ENCODE assay signal across 18 cellular contexts in the genomic region with DNA sequence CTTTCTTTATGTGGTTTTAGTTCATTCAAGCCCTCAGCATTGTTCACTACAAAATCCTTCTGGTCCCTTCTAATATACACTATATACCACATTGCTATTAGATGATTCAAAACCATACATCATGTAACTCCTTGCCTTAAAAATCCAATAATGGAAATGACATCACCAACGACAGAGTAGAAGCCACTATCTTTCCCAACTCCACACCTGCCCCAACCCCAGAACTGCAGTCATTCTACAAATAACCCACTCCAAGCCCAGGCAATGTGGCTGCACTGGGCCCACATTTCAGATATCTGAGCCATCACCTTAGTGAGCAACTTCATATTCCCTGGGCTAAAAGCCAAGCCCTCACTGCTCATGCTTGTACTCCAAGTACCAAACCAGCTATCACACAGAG. TPM values are rescaled to one million over a fixed set of nuclear protein-coding genes. Genes with fewer than 3 reads are reported as not detected.
DNase-seq lines count a peak whose midpoint lies in the region; ATAC-seq and TF ChIP-seq lines count a peak whose summit lies in the region.
"Had no signal": no experiment of that assay in that cellular context is flagged by ENCODE, and none has a peak within 500 bp of the region (broad histone marks: within the 10 kb centered on the region; RNA-seq: fewer than 3 reads in every experiment).

No MANE protein-coding gene starts in this region.

- H4K20me1 ChIP-seq in DND-41 (ENCODE audit: insufficient read depth, low read length) (no peaks in the 10 kb centered on the region), IMR-90 (ENCODE audit: insufficient read depth, low read length) (no peaks in the 10 kb centered on the region)

- H3K27ac ChIP-seq in DND-41 (ENCODE audit: low read length) (peak overlapping the region; percentile 24; the same call in 1 of the 2 replicates), IMR-90 (ENCODE audit: insufficient read depth, low read length) (no peak overlapping the region), foreskin keratinocyte (no peak overlapping the region), WERI-Rb-1 (no peak overlapping the region)

- no peak overlapping the region for H2BK20ac ChIP-seq in IMR-90 (ENCODE audit: low read depth, low read length)

- H3K18ac ChIP-seq in IMR-90 (ENCODE audit: low read depth, low read length): no peak overlapping the region

- H3K9me1 ChIP-seq in IMR-90 (ENCODE audit: insufficient read depth, low read length): no peaks in the 10 kb centered on the region

- peaks cover 8% of the 10 kb centered on the region for H3K79me2 ChIP-seq in DND-41 (ENCODE audit: insufficient read depth, low read length)

- no peak overlapping the region for H4K8ac ChIP-seq in IMR-90 (ENCODE audit: low read depth in 2 of 2, low read length in 2 of 2)

- H3K4me3 ChIP-seq in DND-41 (ENCODE audit: low read depth in 1 of 2, low read length in 2 of 2): no peak overlapping the region
- H3K4me3 ChIP-seq in IMR-90 (ENCODE audit: insufficient read depth, low read depth, low read length): no peak overlapping the region
- no peak overlapping the region for H3K4me3 ChIP-seq in WERI-Rb-1 (ENCODE audit: low read depth, low read length)
- H3K4me3 ChIP-seq: GM12878, GM23338 had no signal

- peaks cover 39% of the 10 kb centered on the region for H3K4me1 ChIP-seq in DND-41 (ENCODE audit: insufficient read depth, low read length)
- H3K4me1 ChIP-seq in IMR-90 (ENCODE audit: control insufficient read depth, insufficient read depth, low read length): no peaks in the 10 kb centered on the region
- H3K4me1 ChIP-seq in foreskin keratinocyte: no peaks in the 10 kb centered on the region

- H3K36me3 ChIP-seq in DND-41 (ENCODE audit: insufficient read depth, low read length) (peaks cover 8% of the 10 kb centered on the region; the same call in 1 of the 2 replicates), IMR-90 (ENCODE audit: control insufficient read depth, insufficient read depth, low read length) (no peaks in the 10 kb centered on the region), WERI-Rb-1 (no peaks in the 10 kb centered on the region)

- ATAC-seq in DND-41 (ENCODE audit: insufficient read depth, low read depth): no peak
- no peak for ATAC-seq in IMR-90 (ENCODE audit: low read depth)
- no peak for ATAC-seq in foreskin keratinocyte
- no peak for ATAC-seq in GM21619 (IDR thresholded peaks at IDR 0.05; ENCODE audit: unreplicated experiment)
- ATAC-seq in HG02970 (IDR thresholded peaks at IDR 0.05; ENCODE audit: low FRiP score, unreplicated experiment): no peak
- ATAC-seq in GM21367 (IDR thresholded peaks at IDR 0.05; ENCODE audit: unreplicated experiment): no peak
- ATAC-seq: GM12878, GM23338, HCT116 had no signal

- H3K14ac ChIP-seq in IMR-90 (replicated peaks; ENCODE audit: low read depth, low read length): no peak overlapping the region

- no peak overlapping the region for H2AFZ ChIP-seq in DND-41 (ENCODE audit: low read depth, low read length)
- peak overlapping the region; percentile 32 for H2AFZ ChIP-seq in IMR-90 (replicated peaks; ENCODE audit: low read length, poor library complexity)
- H2AFZ ChIP-seq: GM23338 had no signal

- no peak overlapping the region for H2BK120ac ChIP-seq in IMR-90 (ENCODE audit: low read depth, low read length)

- no peak overlapping the region for H3K23ac ChIP-seq in IMR-90 (ENCODE audit: low read depth, low read length)

- H3K9ac ChIP-seq in DND-41 (ENCODE audit: low read depth, low read length) (no peak overlapping the region), IMR-90 (ENCODE audit: low read depth, low read length) (no peak overlapping the region)
- H3K9ac ChIP-seq: SK-N-SH had no signal

- CTCF ChIA-PET in IMR-90 (lab: Yijun Ruan, JAX): no interaction called here

- H3K79me1 ChIP-seq in IMR-90 (ENCODE audit: low read depth in 1 of 2, low read length in 2 of 2): peaks cover 0 to 4% of the 10 kb centered on the region in 2 experiments; a peak in 1 of 4 replicates

- no peak overlapping the region for H2BK5ac ChIP-seq in IMR-90 (ENCODE audit: low read depth, low read length, poor library complexity, severe bottlenecking)

- H4K91ac ChIP-seq in IMR-90 (ENCODE audit: insufficient read depth, low read depth, low read length): no peak overlapping the region

- no TSS peak for BruUV-seq in IMR-90 (replicated peaks; lab: Mats Ljungman, UMichigan)

- intact Hi-C loops in IMR-90 (cut with micrococcal nuclease): no loop called here

- no peak overlapping the region for H3K4ac ChIP-seq in IMR-90 (ENCODE audit: low read depth, low read length)

- 67% methylated on average over 1 of the region's 1 CpG; no CpG with 5 or more reads in 1 of the 2 experiments for WGBS in IMR-90 (ENCODE audit: extremely low coverage in 2 of 2, insufficient read length in 1 of 2), 2 experiments

- TF ChIP-seq POLR2A in IMR-90 (IDR thresholded peaks at IDR 0.05; ENCODE audit: low read depth, low read length): no peak

- no peak overlapping the region for H3K4me2 ChIP-seq in DND-41 (ENCODE audit: insufficient read depth, low read length)
- no peak overlapping the region for H3K4me2 ChIP-seq in IMR-90 (ENCODE audit: low read depth, low read length)
- H3K4me2 ChIP-seq: GM23338, SK-N-SH had no signal

- no peak overlapping the region for H2AK9ac ChIP-seq in IMR-90 (replicated peaks; ENCODE audit: low read depth, low read length, poor library complexity)

- H3K27me3 ChIP-seq in DND-41 (ENCODE audit: insufficient read depth, low read length, poor library complexity) (no peaks in the 10 kb centered on the region), IMR-90 (ENCODE audit: control insufficient read depth, insufficient read depth, low read length) (no peaks in the 10 kb centered on the region), foreskin keratinocyte (no peaks in the 10 kb centered on the region), WERI-Rb-1 (ENCODE audit: insufficient read depth, low read depth, severe bottlenecking) (no peaks in the 10 kb centered on the region)

- peaks cover 15% of the 10 kb centered on the region for H3K9me3 ChIP-seq in DND-41 (ENCODE audit: insufficient read depth, low read length, severe bottlenecking)
- H3K9me3 ChIP-seq in IMR-90 (ENCODE audit: control insufficient read depth, insufficient read depth, low read length): peaks cover 3% of the 10 kb centered on the region; the same call in 1 of the 2 replicates
- no peaks in the 10 kb centered on the region for H3K9me3 ChIP-seq in WERI-Rb-1 (ENCODE audit: severe bottlenecking)
- H3K9me3 ChIP-seq: SK-N-SH had no signal

- H4K5ac ChIP-seq in IMR-90 (ENCODE audit: low read depth, low read length): no peak overlapping the region

- H3K56ac ChIP-seq in IMR-90 (ENCODE audit: extremely low read depth, insufficient read depth, low read length): no peak overlapping the region

- no peak overlapping the region for H2BK15ac ChIP-seq in IMR-90 (ENCODE audit: low read depth, low read length)

- POLR2A ChIA-PET in IMR-90 (lab: Charles Lee; ENCODE audit: unreplicated experiment): no interaction called here

- in situ Hi-C loops in IMR-90 (cut with MboI; ENCODE audit: low sequenced_read_pairs): no loop called here

- dilution Hi-C loops in IMR-90 (cut with HindIII; ENCODE audit: low sequenced_read_pairs, unreplicated experiment): no loop called here

- TF ChIP-seq RAD21 in IMR-90 (IDR thresholded peaks at IDR 0.05; ENCODE audit: low read length): no peak

- no peak overlapping the region for H2AK5ac ChIP-seq in IMR-90 (ENCODE audit: low read depth, low read length)

- TF ChIP-seq CTCF in DND-41 (IDR thresholded peaks at IDR 0.05; ENCODE audit: borderline replicate concordance, extremely low read depth, low read length, poor library complexity, severe bottlenecking) (no peak), IMR-90 (conservative IDR thresholded peaks at IDR 0.05; ENCODE audit: low read depth, low read length) (no peak), foreskin keratinocyte (conservative IDR thresholded peaks at IDR 0.05) (no peak), WERI-Rb-1 (IDR thresholded peaks at IDR 0.05; ENCODE audit: low read depth, low read length) (no peak)

- DNase-seq in DND-41: no peak
- peak; percentile 62 for DNase-seq in IMR-90
- peak; percentile 6 for DNase-seq in amniotic epithelial cell (ENCODE audit: low read depth)
- DNase-seq in foreskin keratinocyte: peak; percentile 61 to 76
- no peak for DNase-seq in WERI-Rb-1
- DNase-seq: DMS 273 treated with DMSO at 0.1 percent for 48 hours; Karpas-422; NCI-H1105; NCI-H2081; NK-92 treated with Interleukin-12 subunit alpha and Interleukin-12 subunit beta, amount 100 ng/mL, for 24 hours; SHP77; SK-N-SH had no signal

TF ChIP-seq in IMR-90, 13 proteins besides CTCF, POLR2A, EP300 and RAD21:
- TF ChIP-seq RCOR1 (IDR thresholded peaks at IDR 0.05; ENCODE audit: insufficient replicate concordance, low read length): no peak
- TF ChIP-seq RFX5 (IDR thresholded peaks at IDR 0.05; ENCODE audit: low read depth, low read length): no peak
- no peak for TF ChIP-seq SMC3 (IDR thresholded peaks at IDR 0.05; ENCODE audit: low read depth, low read length)
- no peak for TF ChIP-seq CHD1 (IDR thresholded peaks at IDR 0.05; ENCODE audit: low read depth, low read length)
- TF ChIP-seq BHLHE40 (IDR thresholded peaks at IDR 0.05; ENCODE audit: low read depth, low read length): no peak
- TF ChIP-seq FOS (IDR thresholded peaks at IDR 0.05; ENCODE audit: low read depth, low read length): no peak
- no peak for TF ChIP-seq MAFK (IDR thresholded peaks at IDR 0.05; ENCODE audit: low read depth, low read length)
- TF ChIP-seq NFE2L2 (IDR thresholded peaks at IDR 0.05; ENCODE audit: low read depth, low read length): no peak

RNA-seq across cellular contexts. Expression of a gene that starts 22.6 kb away (rescaled TPM):
- total RNA-seq in IMR-90 (2012; rRNA removed): 2.3 and 3.1 TPM in 2 replicates
- 4.3 and 4.7 TPM in 2 replicates for polyA plus RNA-seq in IMR-90 (2012; rRNA removed)
- 2.6 and 4.5 TPM in 2 replicates for polyA plus RNA-seq in IMR-90 (2012; cell fraction: cytosol; rRNA removed)
- 11.7 and 13.3 TPM in 2 replicates for polyA plus RNA-seq in IMR-90 (2012; cell fraction: nucleus; rRNA removed; ENCODE audit: low replicate concordance)
- 3.6 and 4.2 TPM in 2 replicates for total RNA-seq in foreskin keratinocyte
- 1.2 and 1.5 TPM in 2 replicates for polyA plus RNA-seq in foreskin keratinocyte

Comparison
In these comparisons a context has a peak if more than half of its experiments do, and no peak if none do; other contexts are left out.
1. DNase-seq: peak in IMR-90 (single experiment), amniotic epithelial cell (single experiment) and foreskin keratinocyte (2 of 2); none in DND-41 (single experiment) and WERI-Rb-1 (single experiment).